8 cellular contexts compared by ENCODE assay signal in the genomic region with DNA sequence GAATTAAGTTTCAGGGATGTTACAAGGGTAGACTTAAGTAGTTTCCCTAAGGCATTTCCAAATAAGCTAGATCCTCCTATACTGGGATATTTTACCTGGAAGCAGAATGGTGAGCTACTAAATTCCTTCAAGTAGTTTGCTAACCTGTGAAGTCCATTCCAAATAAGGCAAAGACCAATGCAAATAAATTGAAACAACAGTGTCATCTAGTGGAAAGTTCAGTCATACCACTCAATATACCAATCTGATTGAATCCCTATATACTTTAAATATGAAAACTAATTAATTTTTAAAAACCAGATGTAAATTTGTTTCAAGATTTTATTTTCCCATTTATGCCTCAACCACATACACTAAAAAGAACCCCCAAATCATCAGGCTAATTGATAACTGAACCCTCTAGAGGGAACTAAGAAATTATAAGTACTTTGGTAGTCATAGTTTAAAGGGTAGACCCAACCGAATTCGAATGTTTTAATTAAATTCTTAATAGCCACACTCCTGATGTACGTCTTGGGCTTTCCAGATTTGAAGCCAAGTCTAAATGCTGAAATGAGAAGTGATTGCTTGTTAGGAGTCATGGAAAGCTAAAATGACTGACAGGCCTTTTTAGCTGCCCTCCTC.
DNase-seq lines count a peak whose midpoint lies in the region; ATAC-seq lines count a peak whose summit lies in the region.

No MANE protein-coding gene starts in this region.

- H3K36me3 Mint-ChIP-seq in naive thymus-derived CD4-positive, alpha-beta T cell: no peaks in the 10 kb centered on the region

- POLR2A ChIA-PET in naive thymus-derived CD4-positive, alpha-beta T cell (lab: Charles Lee): no interaction called here

- no peak overlapping the region for H3K27ac Mint-ChIP-seq in naive thymus-derived CD4-positive, alpha-beta T cell

- no peak overlapping the region for H3K4me3 ChIP-seq in naive thymus-derived CD4-positive, alpha-beta T cell (ENCODE audit: low read length)

- H3K36me3 ChIP-seq in naive thymus-derived CD4-positive, alpha-beta T cell (ENCODE audit: control insufficient read depth in 2 of 3, insufficient read depth in 3 of 3, low read length in 3 of 3): no peaks in the 10 kb centered on the region

- peaks cover 3 to 31% (median 8%) of the 10 kb centered on the region in 5 donors for H3K27me3 Mint-ChIP-seq in naive thymus-derived CD4-positive, alpha-beta T cell

- no peaks in the 10 kb centered on the region for H3K4me1 ChIP-seq in naive thymus-derived CD4-positive, alpha-beta T cell (ENCODE audit: control insufficient read depth in 2 of 2, insufficient read depth in 2 of 2, low read length in 2 of 2)

- no peak overlapping the region for H3K4me3 Mint-ChIP-seq in naive thymus-derived CD4-positive, alpha-beta T cell

- intact Hi-C loops in naive thymus-derived CD4-positive, alpha-beta T cell (cut with micrococcal nuclease): no loop called here
- intact Hi-C loops in posterior cingulate gyrus (cut with DNase I): no loop called here

- no peaks in the 10 kb centered on the region for H3K9me3 Mint-ChIP-seq in naive thymus-derived CD4-positive, alpha-beta T cell

- no peak overlapping the region for H3K27ac ChIP-seq in naive thymus-derived CD4-positive, alpha-beta T cell (ENCODE audit: low read depth, low read length)

- H3K4me1 Mint-ChIP-seq in naive thymus-derived CD4-positive, alpha-beta T cell: no peaks in the 10 kb centered on the region

- H3K9me3 ChIP-seq in naive thymus-derived CD4-positive, alpha-beta T cell (ENCODE audit: control insufficient read depth in 2 of 3, low read length in 3 of 3): no peaks in the 10 kb centered on the region

- DNase-seq in ELR (ENCODE audit: low read depth) (peak; percentile 62), NCI-H526 treated with DMSO at 0.1 percent for 48 hours (lab: John Stamatoyannopoulos, UW) (peak; percentile 67), dermis blood vessel endothelial cell (peak; percentile 71), posterior cingulate gyrus (no peak)
- DNase-seq in naive thymus-derived CD4-positive, alpha-beta T cell: peak in 5 of 9 donors; percentile 5 to 24 (median 15)
- DNase-seq in stimulated activated CD4-positive, alpha-beta T cell treated with anti-CD3 and anti-CD28 coated beads, Interleukin-4, amount 100 ng/mL, for 1 hour: no peak
- no peak for DNase-seq in stimulated activated CD4-positive, alpha-beta T cell treated with anti-CD3 and anti-CD28 coated beads, Interleukin-2, amount 100 ng/mL, for 48 hours

- no peaks in the 10 kb centered on the region for H3K27me3 ChIP-seq in naive thymus-derived CD4-positive, alpha-beta T cell (ENCODE audit: control insufficient read depth in 2 of 2, insufficient read depth in 2 of 2, low read length in 2 of 2)

- CTCF ChIA-PET in naive thymus-derived CD4-positive, alpha-beta T cell (lab: Charles Lee): no interaction called here

- ATAC-seq in HG02642 (IDR thresholded peaks at IDR 0.05; ENCODE audit: poor library complexity, unreplicated experiment): peak; percentile 60
- ATAC-seq in naive thymus-derived CD4-positive, alpha-beta T cell: no peak

Comparison
In these comparisons a context has a peak if more than half of its experiments do, and no peak if none do; other contexts are left out.
1. DNase-seq: peak in ELR (single experiment), NCI-H526 treated with DMSO at 0.1 percent for 48 hours (single experiment), dermis blood vessel endothelial cell (single experiment) and naive thymus-derived CD4-positive, alpha-beta T cell (5 of 9); none in posterior cingulate gyrus (0 of 10), stimulated activated CD4-positive, alpha-beta T cell treated with anti-CD3 and anti-CD28 coated beads, Interleukin-4, amount 100 ng/mL, for 1 hour (single experiment) and stimulated activated CD4-positive, alpha-beta T cell treated with anti-CD3 and anti-CD28 coated beads, Interleukin-2, amount 100 ng/mL, for 48 hours (0 of 2).